1 cellular context compared by ENCODE assay signal in the genomic region with DNA sequence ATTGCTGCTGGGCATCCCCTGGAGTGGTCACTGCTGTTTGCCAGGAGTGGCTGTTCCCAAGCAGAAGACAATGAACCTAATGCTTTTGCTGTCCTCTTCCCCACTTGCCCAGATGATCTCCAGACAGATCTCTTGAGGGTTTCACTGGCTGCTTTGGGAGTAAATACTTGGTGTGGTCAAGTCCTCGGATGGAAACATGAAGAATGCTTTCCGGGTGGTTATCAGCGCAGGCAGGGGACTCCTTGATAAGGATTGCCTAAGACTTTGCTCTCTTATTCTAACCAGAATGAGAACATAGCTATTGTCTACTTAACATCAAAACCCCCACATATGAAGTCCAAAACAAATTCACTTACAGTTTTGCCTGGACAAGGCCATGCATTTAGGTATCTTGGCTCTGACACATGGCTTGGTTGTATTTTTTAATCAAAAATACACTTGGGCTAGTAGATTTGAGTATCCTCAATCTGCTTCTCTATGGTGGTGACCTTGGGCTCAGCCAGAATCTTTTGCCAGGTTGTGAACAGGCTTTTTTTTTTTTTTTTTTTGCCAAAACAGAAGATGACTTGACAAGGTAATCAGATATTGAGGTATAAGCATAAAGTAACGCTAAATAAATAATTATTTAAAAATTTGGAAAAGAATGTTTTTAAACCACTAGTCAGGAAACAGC.
TF ChIP-seq lines count a peak whose summit lies in the region.

No MANE protein-coding gene starts in this region.

TF ChIP-seq in K562, 482 proteins besides CTCF, POLR2A, EP300 and RAD21 (continued from another document and continues in another):
- TF ChIP-seq, protein P1, sequence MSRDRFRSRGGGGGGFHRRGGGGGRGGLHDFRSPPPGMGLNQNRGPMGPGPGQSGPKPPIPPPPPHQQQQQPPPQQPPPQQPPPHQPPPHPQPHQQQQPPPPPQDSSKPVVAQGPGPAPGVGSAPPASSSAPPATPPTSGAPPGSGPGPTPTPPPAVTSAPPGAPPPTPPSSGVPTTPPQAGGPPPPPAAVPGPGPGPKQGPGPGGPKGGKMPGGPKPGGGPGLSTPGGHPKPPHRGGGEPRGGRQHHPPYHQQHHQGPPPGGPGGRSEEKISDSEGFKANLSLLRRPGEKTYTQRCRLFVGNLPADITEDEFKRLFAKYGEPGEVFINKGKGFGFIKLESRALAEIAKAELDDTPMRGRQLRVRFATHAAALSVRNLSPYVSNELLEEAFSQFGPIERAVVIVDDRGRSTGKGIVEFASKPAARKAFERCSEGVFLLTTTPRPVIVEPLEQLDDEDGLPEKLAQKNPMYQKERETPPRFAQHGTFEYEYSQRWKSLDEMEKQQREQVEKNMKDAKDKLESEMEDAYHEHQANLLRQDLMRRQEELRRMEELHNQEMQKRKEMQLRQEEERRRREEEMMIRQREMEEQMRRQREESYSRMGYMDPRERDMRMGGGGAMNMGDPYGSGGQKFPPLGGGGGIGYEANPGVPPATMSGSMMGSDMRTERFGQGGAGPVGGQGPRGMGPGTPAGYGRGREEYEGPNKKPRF (IDR thresholded peaks at IDR 0.05; ENCODE audit: low read depth, low read length) = no peak
- TF ChIP-seq MAZ (CRISPR knock-in tag; conservative IDR thresholded peaks at IDR 0.05 in 1 of 2, IDR thresholded peaks at IDR 0.05 in 1 of 2) = peak in 1 of 2 experiments; percentile 54; a peak in 1 of 4 replicates
- no peak for TF ChIP-seq ZNF212 (CRISPR knock-in tag; IDR thresholded peaks at IDR 0.05)
- no peak for TF ChIP-seq KDM2B (CRISPR knock-in tag; IDR thresholded peaks at IDR 0.05)
- TF ChIP-seq SMARCA5 (IDR thresholded peaks at IDR 0.05) = no peak
- TF ChIP-seq ZNF830 (CRISPR knock-in tag; IDR thresholded peaks at IDR 0.05) = no peak
- no peak for TF ChIP-seq ZSCAN32 (CRISPR knock-in tag; IDR thresholded peaks at IDR 0.05)
- TF ChIP-seq, protein P2, sequence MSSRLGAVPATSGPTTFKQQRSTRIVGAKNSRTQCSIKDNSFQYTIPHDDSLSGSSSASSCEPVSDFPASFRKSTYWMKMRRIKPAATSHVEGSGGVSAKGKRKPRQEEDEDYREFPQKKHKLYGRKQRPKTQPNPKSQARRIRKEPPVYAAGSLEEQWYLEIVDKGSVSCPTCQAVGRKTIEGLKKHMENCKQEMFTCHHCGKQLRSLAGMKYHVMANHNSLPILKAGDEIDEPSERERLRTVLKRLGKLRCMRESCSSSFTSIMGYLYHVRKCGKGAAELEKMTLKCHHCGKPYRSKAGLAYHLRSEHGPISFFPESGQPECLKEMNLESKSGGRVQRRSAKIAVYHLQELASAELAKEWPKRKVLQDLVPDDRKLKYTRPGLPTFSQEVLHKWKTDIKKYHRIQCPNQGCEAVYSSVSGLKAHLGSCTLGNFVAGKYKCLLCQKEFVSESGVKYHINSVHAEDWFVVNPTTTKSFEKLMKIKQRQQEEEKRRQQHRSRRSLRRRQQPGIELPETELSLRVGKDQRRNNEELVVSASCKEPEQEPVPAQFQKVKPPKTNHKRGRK (tag; IDR thresholded peaks at IDR 0.05) = no peak
- peak in 1 of 2 experiments; percentile 82; a peak in 2 of 3 replicates for TF ChIP-seq CBX3 (IDR thresholded peaks at IDR 0.05; ENCODE audit: borderline replicate concordance in 1 of 2, low read length in 2 of 2)
- 0 out of 2 replicates have a peak, but pooled peaks have one; percentile 82 for TF ChIP-seq MBD2 (IDR thresholded peaks at IDR 0.05; ENCODE audit: borderline replicate concordance, low read depth)
- TF ChIP-seq FOXK1 (CRISPR knock-in tag; IDR thresholded peaks at IDR 0.05; ENCODE audit: borderline replicate concordance) = no peak
- TF ChIP-seq KAT7 (CRISPR knock-in tag; IDR thresholded peaks at IDR 0.05; ENCODE audit: borderline replicate concordance) = no peak
- TF ChIP-seq JUN (IDR thresholded peaks at IDR 0.05; ENCODE audit: borderline replicate concordance, low read depth, low read length) = peak; percentile 74; the same call in 1 of the 2 replicates
- no peak; the same call in 1 of the 2 replicates for TF ChIP-seq JUN (CRISPR knock-in tag; IDR thresholded peaks at IDR 0.05; ENCODE audit: borderline replicate concordance)
- no peak for TF ChIP-seq ZNF324 (CRISPR knock-in tag; IDR thresholded peaks at IDR 0.05)
- no peak; the same call in 1 of the 2 replicates for TF ChIP-seq IFI16 (CRISPR knock-in tag; IDR thresholded peaks at IDR 0.05)
- TF ChIP-seq ETS1 (conservative IDR thresholded peaks at IDR 0.05; ENCODE audit: control insufficient read depth, low read depth, low read length) = no peak
- TF ChIP-seq CCNT2 (IDR thresholded peaks at IDR 0.05; ENCODE audit: borderline replicate concordance, extremely low read depth, insufficient read length, low read depth, low read length) = peak; percentile 81
- no peak for TF ChIP-seq POLR2G (IDR thresholded peaks at IDR 0.05; ENCODE audit: low read depth, low read length)
- TF ChIP-seq SP1 (CRISPR knock-in tag; IDR thresholded peaks at IDR 0.05) = no peak
- TF ChIP-seq RFX5 (IDR thresholded peaks at IDR 0.05; ENCODE audit: low read depth, low read length) = no peak
- no peak for TF ChIP-seq ASH1L (IDR thresholded peaks at IDR 0.05; ENCODE audit: borderline replicate concordance, low read depth, partially characterized antibody)
- no peak for TF ChIP-seq JUNB (CRISPR knock-in tag; conservative IDR thresholded peaks at IDR 0.05)
- peak; percentile 76 for TF ChIP-seq CREM (IDR thresholded peaks at IDR 0.05; ENCODE audit: low read depth)
- TF ChIP-seq SMC3 (conservative IDR thresholded peaks at IDR 0.05; ENCODE audit: insufficient read depth, low read depth, low read length) = no peak
- TF ChIP-seq ZBTB26 (CRISPR knock-in tag; IDR thresholded peaks at IDR 0.05) = no peak
- no peak for TF ChIP-seq NR2C2 (CRISPR knock-in tag; IDR thresholded peaks at IDR 0.05)
- TF ChIP-seq NR2C2 (tag; IDR thresholded peaks at IDR 0.05) = peak; percentile 75
- peak; percentile 79; the same call in 1 of the 2 replicates for TF ChIP-seq ZNF197 (CRISPR knock-in tag; IDR thresholded peaks at IDR 0.05; ENCODE audit: low read depth)
- TF ChIP-seq ILF3 (IDR thresholded peaks at IDR 0.05; ENCODE audit: borderline replicate concordance) = no peak
- TF ChIP-seq, protein P3, sequence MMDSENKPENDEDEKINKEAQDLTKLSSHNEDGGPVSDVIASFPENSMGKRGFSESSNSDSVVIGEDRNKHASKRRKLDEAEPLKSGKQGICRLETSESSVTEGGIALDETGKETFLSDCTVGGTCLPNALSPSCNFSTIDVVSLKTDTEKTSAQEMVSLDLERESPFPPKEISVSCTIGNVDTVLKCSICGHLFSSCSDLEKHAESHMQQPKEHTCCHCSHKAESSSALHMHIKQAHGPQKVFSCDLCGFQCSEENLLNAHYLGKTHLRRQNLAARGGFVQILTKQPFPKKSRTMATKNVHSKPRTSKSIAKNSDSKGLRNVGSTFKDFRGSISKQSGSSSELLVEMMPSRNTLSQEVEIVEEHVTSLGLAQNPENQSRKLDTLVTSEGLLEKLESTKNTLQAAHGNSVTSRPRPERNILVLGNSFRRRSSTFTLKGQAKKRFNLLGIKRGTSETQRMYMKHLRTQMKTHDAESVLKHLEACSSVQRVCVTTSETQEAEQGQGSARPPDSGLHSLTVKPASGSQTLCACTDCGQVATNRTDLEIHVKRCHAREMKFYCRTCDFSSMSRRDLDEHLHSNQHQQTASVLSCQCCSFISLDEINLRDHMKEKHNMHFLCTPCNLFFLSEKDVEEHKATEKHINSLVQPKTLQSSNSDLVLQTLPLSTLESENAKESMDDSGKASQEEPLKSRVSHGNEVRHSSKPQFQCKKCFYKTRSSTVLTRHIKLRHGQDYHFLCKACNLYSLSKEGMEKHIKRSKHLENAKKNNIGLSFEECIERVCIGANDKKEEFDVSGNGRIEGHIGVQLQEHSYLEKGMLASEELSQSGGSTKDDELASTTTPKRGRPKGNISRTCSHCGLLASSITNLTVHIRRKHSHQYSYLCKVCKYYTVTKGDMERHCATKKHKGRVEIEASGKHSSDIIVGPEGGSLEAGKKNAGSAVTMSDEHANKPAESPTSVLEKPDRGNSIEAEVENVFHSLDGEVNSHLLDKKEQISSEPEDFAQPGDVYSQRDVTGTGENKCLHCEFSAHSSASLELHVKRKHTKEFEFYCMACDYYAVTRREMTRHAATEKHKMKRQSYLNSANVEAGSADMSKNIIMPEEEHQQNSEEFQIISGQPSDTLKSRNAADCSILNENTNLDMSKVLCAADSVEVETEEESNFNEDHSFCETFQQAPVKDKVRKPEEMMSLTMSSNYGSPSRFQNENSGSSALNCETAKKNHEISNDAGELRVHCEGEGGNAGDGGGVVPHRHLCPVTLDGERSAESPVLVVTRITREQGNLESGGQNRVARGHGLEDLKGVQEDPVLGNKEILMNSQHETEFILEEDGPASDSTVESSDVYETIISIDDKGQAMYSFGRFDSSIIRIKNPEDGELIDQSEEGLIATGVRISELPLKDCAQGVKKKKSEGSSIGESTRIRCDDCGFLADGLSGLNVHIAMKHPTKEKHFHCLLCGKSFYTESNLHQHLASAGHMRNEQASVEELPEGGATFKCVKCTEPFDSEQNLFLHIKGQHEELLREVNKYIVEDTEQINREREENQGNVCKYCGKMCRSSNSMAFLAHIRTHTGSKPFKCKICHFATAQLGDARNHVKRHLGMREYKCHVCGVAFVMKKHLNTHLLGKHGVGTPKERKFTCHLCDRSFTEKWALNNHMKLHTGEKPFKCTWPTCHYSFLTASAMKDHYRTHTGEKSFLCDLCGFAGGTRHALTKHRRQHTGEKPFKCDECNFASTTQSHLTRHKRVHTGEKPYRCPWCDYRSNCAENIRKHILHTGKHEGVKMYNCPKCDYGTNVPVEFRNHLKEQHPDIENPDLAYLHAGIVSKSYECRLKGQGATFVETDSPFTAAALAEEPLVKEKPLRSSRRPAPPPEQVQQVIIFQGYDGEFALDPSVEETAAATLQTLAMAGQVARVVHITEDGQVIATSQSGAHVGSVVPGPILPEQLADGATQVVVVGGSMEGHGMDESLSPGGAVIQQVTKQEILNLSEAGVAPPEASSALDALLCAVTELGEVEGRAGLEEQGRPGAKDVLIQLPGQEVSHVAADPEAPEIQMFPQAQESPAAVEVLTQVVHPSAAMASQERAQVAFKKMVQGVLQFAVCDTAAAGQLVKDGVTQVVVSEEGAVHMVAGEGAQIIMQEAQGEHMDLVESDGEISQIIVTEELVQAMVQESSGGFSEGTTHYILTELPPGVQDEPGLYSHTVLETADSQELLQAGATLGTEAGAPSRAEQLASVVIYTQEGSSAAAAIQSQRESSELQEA (IDR thresholded peaks at IDR 0.05; ENCODE audit: low read depth) = no peak
- TF ChIP-seq L3MBTL2 (IDR thresholded peaks at IDR 0.05) = peak; percentile 66
- TF ChIP-seq GATAD2B (IDR thresholded peaks at IDR 0.05; ENCODE audit: borderline replicate concordance) = peak; percentile 80
- TF ChIP-seq ARID3B (CRISPR knock-in tag; IDR thresholded peaks at IDR 0.05; ENCODE audit: borderline replicate concordance) = no peak
- no peak for TF ChIP-seq ZFP91 (CRISPR knock-in tag; IDR thresholded peaks at IDR 0.05)
- no peak for TF ChIP-seq NR4A1 (CRISPR knock-in tag; IDR thresholded peaks at IDR 0.05)
- peak; percentile 88 for TF ChIP-seq NR4A1 (tag; IDR thresholded peaks at IDR 0.05)
- no peak for TF ChIP-seq ZNF444 (CRISPR knock-in tag; IDR thresholded peaks at IDR 0.05)
- TF ChIP-seq GMEB1 (CRISPR knock-in tag; IDR thresholded peaks at IDR 0.05) = no peak
- peak; percentile 96 for TF ChIP-seq SMARCE1 (IDR thresholded peaks at IDR 0.05)
